Comparison of ENCODE assay signal across 14 cellular contexts in the genomic region with DNA sequence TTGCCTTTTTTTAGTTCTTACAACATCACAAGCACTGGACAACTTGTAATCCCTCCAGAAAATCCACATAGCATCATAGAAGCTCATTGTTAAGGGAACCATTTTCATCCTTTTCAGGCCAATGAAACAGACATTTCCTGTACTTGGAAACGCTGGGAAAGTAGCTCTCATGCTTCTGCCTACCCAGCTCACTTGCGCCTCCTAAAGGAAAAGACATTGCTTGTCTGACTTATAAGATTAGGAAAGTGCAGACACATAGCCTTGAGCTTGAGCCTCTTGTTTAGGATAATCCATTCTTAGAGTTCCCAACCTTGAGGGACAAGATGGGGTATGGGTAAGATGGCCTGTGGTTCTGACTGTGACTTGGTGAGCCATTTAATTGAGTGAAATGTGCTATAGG.
DNase-seq lines count a peak whose midpoint lies in the region; ATAC-seq and TF ChIP-seq lines count a peak whose summit lies in the region.
"Had no signal": no experiment of that assay in that cellular context is flagged by ENCODE, and none has a peak within 500 bp of the region (broad histone marks: within the 10 kb centered on the region; RNA-seq: fewer than 3 reads in every experiment).

No MANE protein-coding gene starts in this region.

- ATAC-seq in activated naive CD4-positive, alpha-beta T cell treated with anti-CD3 and anti-CD28 coated beads, Interleukin-2, amount 50 U/mL, for 72 hours, result no peak
- no peak for ATAC-seq in HG02588 (IDR thresholded peaks at IDR 0.05; ENCODE audit: unreplicated experiment)
- ATAC-seq: activated T-cell treated with anti-CD3 and anti-CD28 coated beads, Interleukin-2, amount 50 U/mL, for 72 hours had no signal

- no peak overlapping the region for H3K27ac Mint-ChIP-seq in activated naive CD4-positive, alpha-beta T cell treated with anti-CD3 and anti-CD28 coated beads, Interleukin-2, amount 50 U/mL, for 72 hours
- H3K27ac Mint-ChIP-seq: activated B cell treated with CpG ODN at 0.5 μM for 24 hours; activated T-cell treated with anti-CD3 and anti-CD28 coated beads, Interleukin-2, amount 50 U/mL, for 72 hours; CD4-positive, CD25-positive, alpha-beta regulatory T cell had no signal

- peak; percentile 20 for DNase-seq in DMS53 treated with DMSO at 0.1 percent for 48 hours (lab: John Stamatoyannopoulos, UW; ENCODE audit: unreplicated experiment)
- DNase-seq in NAMALWA (ENCODE audit: low spot score), result peak; percentile 16
- DNase-seq in astrocyte of the spinal cord (ENCODE audit: low read depth, low spot score), result no peak
- peak; percentile 60 for DNase-seq in islet precursor cell
- DNase-seq in activated naive CD4-positive, alpha-beta T cell treated with anti-CD3 and anti-CD28 coated beads, Interleukin-2, amount 50 U/mL, for 72 hours (ENCODE audit: low spot score in 2 of 2), result no peak
- DNase-seq in G401 (ENCODE audit: low spot score), result no peak
- DNase-seq in GM13977 (ENCODE audit: low spot score), result no peak
- DNase-seq: activated B cell treated with CpG ODN at 0.5 μM for 24 hours; activated T-cell treated with anti-CD3 and anti-CD28 coated beads, Interleukin-2, amount 50 U/mL, for 72 hours; CD4-positive, CD25-positive, alpha-beta regulatory T cell; NCI-H187 treated with DMSO at 0.1 percent for 48 hours; SHP77; stimulated activated CD8-positive, alpha-beta memory T cell treated with anti-CD3 and anti-CD28 coated beads, Interleukin-4, amount 100 ng/mL, for 48 hours had no signal

- no peak overlapping the region for H3K4me3 ChIP-seq in astrocyte of the spinal cord (ENCODE audit: low read depth, low read length)

- peaks cover 0 to 7% of the 10 kb centered on the region in 2 donors for H3K36me3 Mint-ChIP-seq in activated naive CD4-positive, alpha-beta T cell treated with anti-CD3 and anti-CD28 coated beads, Interleukin-2, amount 50 U/mL, for 72 hours
- H3K36me3 Mint-ChIP-seq: CD4-positive, CD25-positive, alpha-beta regulatory T cell had no signal

- TF ChIP-seq CTCF in astrocyte of the spinal cord (IDR thresholded peaks at IDR 0.05; ENCODE audit: low read depth, low read length) (peak; percentile 2), GM13977 (IDR thresholded peaks at IDR 0.05; ENCODE audit: extremely low read depth, insufficient read depth, missing control alignments) (no peak)

- in situ Hi-C loops in astrocyte of the spinal cord (cut with HindIII; ENCODE audit: low sequenced_read_pairs) (no loop called here), G401 (cut with HindIII; ENCODE audit: low sequenced_read_pairs) (no loop called here), GM13977 (cut with MboI; ENCODE audit: low pct_unique_long_range_greater_than_20kb, low sequenced_read_pairs, unreplicated experiment) (no loop called here)

- H3K9me3 Mint-ChIP-seq in activated naive CD4-positive, alpha-beta T cell treated with anti-CD3 and anti-CD28 coated beads, Interleukin-2, amount 50 U/mL, for 72 hours, result peaks cover 15 to 25% of the 10 kb centered on the region in 2 donors

Comparison
In these comparisons a context has a peak if more than half of its experiments do, and no peak if none do; other contexts are left out.
1. DNase-seq: peak in DMS53 treated with DMSO at 0.1 percent for 48 hours (single experiment), NAMALWA (single experiment) and islet precursor cell (single experiment); none in astrocyte of the spinal cord (single experiment), activated naive CD4-positive, alpha-beta T cell treated with anti-CD3 and anti-CD28 coated beads, Interleukin-2, amount 50 U/mL, for 72 hours (0 of 2), G401 (single experiment) and GM13977 (single experiment).